In the genomic region with DNA sequence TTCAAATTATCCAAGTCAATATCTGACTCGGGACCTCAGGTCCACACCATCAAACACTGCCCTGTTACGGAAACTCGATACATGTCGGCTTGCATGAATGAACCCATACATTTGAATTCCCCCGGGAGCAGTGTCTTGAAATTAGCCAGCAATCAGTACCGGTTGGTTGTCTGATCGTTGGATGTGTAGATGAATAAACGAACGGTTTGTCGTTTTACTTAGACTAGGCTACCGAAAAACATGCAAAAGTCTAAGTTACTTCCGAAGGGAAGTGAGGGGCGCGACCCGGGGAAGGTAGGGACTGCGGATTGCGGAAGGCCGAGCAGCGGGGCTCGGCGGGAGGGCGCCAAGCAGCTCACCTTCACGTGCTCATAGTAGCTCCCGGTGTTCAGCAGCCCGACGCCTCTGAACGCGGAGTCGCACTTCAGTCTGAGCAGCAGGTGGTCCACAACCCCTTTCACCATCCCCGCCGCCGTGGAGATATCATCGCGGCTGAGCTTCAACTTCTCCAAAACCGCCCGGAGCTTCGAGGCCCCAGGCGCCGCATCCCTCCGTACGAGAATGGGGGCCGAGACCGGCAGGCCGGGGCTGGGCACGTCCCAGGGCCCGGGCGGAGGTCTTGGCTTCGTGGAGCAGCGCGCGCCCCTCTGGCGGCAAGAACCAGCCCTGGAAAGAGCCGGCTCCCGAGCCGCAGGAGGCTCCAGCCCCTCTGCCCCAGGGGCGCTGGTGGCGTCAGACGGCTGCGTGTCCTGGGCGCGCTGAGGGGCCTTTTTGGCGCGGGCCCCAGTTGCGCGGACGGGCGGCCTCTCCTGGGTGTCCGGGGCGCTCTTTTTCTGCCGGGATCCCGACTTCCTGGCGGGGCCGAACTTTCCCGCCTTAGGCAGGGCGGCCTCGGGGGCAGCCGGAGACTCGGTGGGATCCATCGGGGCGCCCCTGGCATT, we compare ENCODE assay signal across 9 cellular contexts. TPM values are rescaled to one million over a fixed set of nuclear protein-coding genes. Genes with fewer than 3 reads are reported as not detected.
DNase-seq lines count a peak whose midpoint lies in the region; ATAC-seq and TF ChIP-seq lines count a peak whose summit lies in the region.
"Had no signal": no experiment of that assay in that cellular context is flagged by ENCODE, and none has a peak within 500 bp of the region (broad histone marks: within the 10 kb centered on the region; RNA-seq: fewer than 3 reads in every experiment).

No MANE protein-coding gene starts in this region.

- H3K4me3 Mint-ChIP-seq in CD8-positive, alpha-beta T cell = peak overlapping the region; percentile 88
- H3K4me3 Mint-ChIP-seq in activated naive CD8-positive, alpha-beta T cell treated with anti-CD3 and anti-CD28 coated beads, Interleukin-2, amount 10 ng/mL, durations not matched to agents 7 days and 5 days = peak overlapping the region; percentile 97
- peak overlapping the region; percentile 33 for H3K4me3 Mint-ChIP-seq in progenitor cell of endocrine pancreas (ENCODE audit: low read depth)

- no peaks in the 10 kb centered on the region for H3K27me3 ChIP-seq in CD8-positive, alpha-beta T cell (ENCODE audit: insufficient read depth, low read length)
- H3K27me3 ChIP-seq in cardiac muscle cell = peaks cover 32% of the 10 kb centered on the region

- no peaks in the 10 kb centered on the region for H3K9me3 ChIP-seq in CD8-positive, alpha-beta T cell (ENCODE audit: low read length)
- no peaks in the 10 kb centered on the region for H3K9me3 ChIP-seq in cardiac muscle cell (ENCODE audit: low read depth)

- H3K27ac Mint-ChIP-seq in CD8-positive, alpha-beta T cell = peak overlapping the region; percentile 82
- peak overlapping the region; percentile 90 for H3K27ac Mint-ChIP-seq in activated naive CD8-positive, alpha-beta T cell treated with anti-CD3 and anti-CD28 coated beads, Interleukin-2, amount 10 ng/mL, durations not matched to agents 7 days and 5 days
- no peak overlapping the region for H3K27ac Mint-ChIP-seq in progenitor cell of endocrine pancreas

- peaks cover 8% of the 10 kb centered on the region for H3K36me3 Mint-ChIP-seq in CD8-positive, alpha-beta T cell
- peaks cover 21% of the 10 kb centered on the region for H3K36me3 Mint-ChIP-seq in activated naive CD8-positive, alpha-beta T cell treated with anti-CD3 and anti-CD28 coated beads, Interleukin-2, amount 10 ng/mL, durations not matched to agents 7 days and 5 days
- H3K36me3 Mint-ChIP-seq in progenitor cell of endocrine pancreas (ENCODE audit: insufficient read depth) = no peaks in the 10 kb centered on the region

- ATAC-seq in CD8-positive, alpha-beta T cell = peak; percentile 61
- ATAC-seq in GM19438 (IDR thresholded peaks at IDR 0.05; ENCODE audit: low read depth, unreplicated experiment) (peak; percentile 50), HG03571 (IDR thresholded peaks at IDR 0.05; ENCODE audit: unreplicated experiment) (peak; percentile 60)
- peak; percentile 65 for ATAC-seq in activated naive CD8-positive, alpha-beta T cell treated with anti-CD3 and anti-CD28 coated beads, Interleukin-2, amount 10 ng/mL, durations not matched to agents 7 days and 5 days (ENCODE audit: low read depth)

- peaks cover 22% of the 10 kb centered on the region for H3K4me1 ChIP-seq in CD8-positive, alpha-beta T cell (ENCODE audit: insufficient read depth, low read length)
- H3K4me1 ChIP-seq in cardiac muscle cell (ENCODE audit: low read depth) = no peaks in the 10 kb centered on the region

- peaks cover 28% of the 10 kb centered on the region for H3K4me1 Mint-ChIP-seq in CD8-positive, alpha-beta T cell (ENCODE audit: low read depth)
- H3K4me1 Mint-ChIP-seq in activated naive CD8-positive, alpha-beta T cell treated with anti-CD3 and anti-CD28 coated beads, Interleukin-2, amount 10 ng/mL, durations not matched to agents 7 days and 5 days = peaks cover 34% of the 10 kb centered on the region
- no peaks in the 10 kb centered on the region for H3K4me1 Mint-ChIP-seq in progenitor cell of endocrine pancreas (ENCODE audit: low read depth)

- TF ChIP-seq CTCF in CD8-positive, alpha-beta T cell (IDR thresholded peaks at IDR 0.05) = no peak
- TF ChIP-seq CTCF in cardiac muscle cell (IDR thresholded peaks at IDR 0.05; ENCODE audit: low read depth, low read length) (no peak), progenitor cell of endocrine pancreas (IDR thresholded peaks at IDR 0.05; ENCODE audit: unreplicated experiment) (no peak)

- H3K27ac ChIP-seq in CD8-positive, alpha-beta T cell (ENCODE audit: low read depth, low read length) = peak overlapping the region; percentile 64
- no peak overlapping the region for H3K27ac ChIP-seq in cardiac muscle cell
- H3K27ac ChIP-seq: SK-N-MC had no signal

- POLR2A ChIA-PET in CD8-positive, alpha-beta T cell (lab: Charles Lee) = interaction anchor here (0.7 to 3.8 kb wide), 5 partner anchors 11 to 69 kb away, joined by 3 to 54 read pairs (median 5); a partner anchor contains a TSS
- POLR2A ChIA-PET in activated naive CD8-positive, alpha-beta T cell treated with anti-CD3 and anti-CD28 coated beads, Interleukin-2, amount 10 ng/mL, durations not matched to agents 7 days and 5 days (lab: Charles Lee) = interaction anchor here (0.6 to 3.7 kb wide), 9 partner anchors 9 to 137 kb away, joined by 3 to 108 read pairs (median 7); a partner anchor contains a TSS

- CTCF ChIA-PET in CD8-positive, alpha-beta T cell (lab: Charles Lee) = interaction anchor here (0.6 to 1.1 kb wide), 6 partner anchors 9 to 65 kb away, joined by 3 to 4 read pairs (median 3); no protein-coding TSS in a partner anchor

- intact Hi-C loops in CD8-positive, alpha-beta T cell (cut with DNase I, micrococcal nuclease) = loop anchor here (1.0 to 10.0 kb wide), 3 partner anchors 10 to 1793 kb away; a partner anchor contains a TSS

- H3K36me3 ChIP-seq in CD8-positive, alpha-beta T cell (ENCODE audit: insufficient read depth, low read length) = no peaks in the 10 kb centered on the region
- H3K36me3 ChIP-seq in cardiac muscle cell = no peaks in the 10 kb centered on the region

- H3K4me3 ChIP-seq in CD8-positive, alpha-beta T cell (ENCODE audit: low read depth, low read length) = peak overlapping the region; percentile 67
- peak overlapping the region; percentile 16 for H3K4me3 ChIP-seq in cardiac muscle cell
- H3K4me3 ChIP-seq: SK-N-MC had no signal

- in situ Hi-C loops in SK-MEL-5 (cut with HindIII; ENCODE audit: low pct_unique_long_range_greater_than_20kb, low sequenced_read_pairs) = no loop called here

- H3K27me3 Mint-ChIP-seq in CD8-positive, alpha-beta T cell (ENCODE audit: low read depth) = no peaks in the 10 kb centered on the region
- no peaks in the 10 kb centered on the region for H3K27me3 Mint-ChIP-seq in activated naive CD8-positive, alpha-beta T cell treated with anti-CD3 and anti-CD28 coated beads, Interleukin-2, amount 10 ng/mL, durations not matched to agents 7 days and 5 days
- H3K27me3 Mint-ChIP-seq in progenitor cell of endocrine pancreas = peaks cover 15% of the 10 kb centered on the region

- H3K9me3 Mint-ChIP-seq in CD8-positive, alpha-beta T cell = no peaks in the 10 kb centered on the region
- H3K9me3 Mint-ChIP-seq in activated naive CD8-positive, alpha-beta T cell treated with anti-CD3 and anti-CD28 coated beads, Interleukin-2, amount 10 ng/mL, durations not matched to agents 7 days and 5 days = no peaks in the 10 kb centered on the region
- H3K9me3 Mint-ChIP-seq in progenitor cell of endocrine pancreas (ENCODE audit: low read depth) = no peaks in the 10 kb centered on the region

- peak in 6 of 7 experiments; percentile 18 to 68 (median 46) for DNase-seq in CD8-positive, alpha-beta T cell
- peak; percentile 13 for DNase-seq in SK-MEL-5 (ENCODE audit: low read depth, low spot score)
- DNase-seq in activated naive CD8-positive, alpha-beta T cell treated with anti-CD3 and anti-CD28 coated beads, Interleukin-2, amount 10 ng/mL, durations not matched to agents 7 days and 5 days = peak; percentile 71
- peak; percentile 22 to 59 for DNase-seq in cardiac muscle cell (ENCODE audit: low read depth in 1 of 2, low spot score in 1 of 2)
- DNase-seq in progenitor cell of endocrine pancreas (ENCODE audit: low spot score, unreplicated experiment) = peak; percentile 14
- no peak for DNase-seq in A172 (ENCODE audit: low spot score)

RNA-seq across cellular contexts. Expression of a gene that starts 0.7 kb away (rescaled TPM):
- total RNA-seq in CD8-positive, alpha-beta T cell = 10 to 100 TPM in 1 of 2 experiments, 1 to 10 TPM in 1; 8.9 to 10.9 TPM
- not detected in 2 replicates for total RNA-seq in SK-MEL-5 (2014; rRNA removed; shearing (Covaris generic))
- not detected in 2 replicates for polyA plus RNA-seq in SK-MEL-5 (2015; cell fraction: cytosol; rRNA removed)
- polyA plus RNA-seq in SK-MEL-5 (2015; cell fraction: nucleus; rRNA removed) = not detected in 2 replicates
- 10 to 100 TPM; 25.9 to 26.6 TPM for total RNA-seq in activated naive CD8-positive, alpha-beta T cell treated with anti-CD3 and anti-CD28 coated beads, Interleukin-2, amount 10 ng/mL, durations not matched to agents 7 days and 5 days
- total RNA-seq in cardiac muscle cell (0.07 TPM in 1 of 2 replicates, not detected in the other), progenitor cell of endocrine pancreas (0.24 and 0.31 TPM in 2 replicates)
- polyA plus RNA-seq in cardiac muscle cell = not detected in 2 replicates
- not detected in 2 replicates for total RNA-seq in A172 (2014; rRNA removed; shearing (Covaris generic))

RNA-seq across cellular contexts. Expression of a gene that starts 10.1 kb away (rescaled TPM):
- 10 to 100 TPM; 35.7 to 37.0 TPM for total RNA-seq in CD8-positive, alpha-beta T cell
- 22.6 and 26.3 TPM in 2 replicates for total RNA-seq in SK-MEL-5 (2014; rRNA removed; shearing (Covaris generic))
- 14.0 and 15.6 TPM in 2 replicates for polyA plus RNA-seq in SK-MEL-5 (2015; cell fraction: cytosol; rRNA removed)
- polyA plus RNA-seq in SK-MEL-5 (2015; cell fraction: nucleus; rRNA removed) = 42.1 and 53.4 TPM in 2 replicates
- 10 to 100 TPM; 65.4 to 70.4 TPM for total RNA-seq in activated naive CD8-positive, alpha-beta T cell treated with anti-CD3 and anti-CD28 coated beads, Interleukin-2, amount 10 ng/mL, durations not matched to agents 7 days and 5 days
- total RNA-seq in cardiac muscle cell (18.5 and 23.6 TPM in 2 replicates), progenitor cell of endocrine pancreas (20.5 and 27.5 TPM in 2 replicates)
- 19.6 and 25.3 TPM in 2 replicates for polyA plus RNA-seq in cardiac muscle cell
- 25.7 and 26.7 TPM in 2 replicates for total RNA-seq in A172 (2014; rRNA removed; shearing (Covaris generic))

RNA-seq across cellular contexts. Expression of a gene that starts 56.8 kb away (rescaled TPM):
- under 1 TPM; 0.73 to 0.81 TPM for total RNA-seq in CD8-positive, alpha-beta T cell
- total RNA-seq in SK-MEL-5 (2014; rRNA removed; shearing (Covaris generic)) = not detected in 2 replicates
- polyA plus RNA-seq in SK-MEL-5 (2015; cell fraction: cytosol; rRNA removed) = not detected in 2 replicates
- polyA plus RNA-seq in SK-MEL-5 (2015; cell fraction: nucleus; rRNA removed) = not detected in 2 replicates
- 1 to 10 TPM; 1.3 to 3.5 TPM for total RNA-seq in activated naive CD8-positive, alpha-beta T cell treated with anti-CD3 and anti-CD28 coated beads, Interleukin-2, amount 10 ng/mL, durations not matched to agents 7 days and 5 days
- total RNA-seq in cardiac muscle cell = not detected in 2 replicates
- polyA plus RNA-seq in cardiac muscle cell = not detected in 2 replicates
- not detected in 2 replicates for total RNA-seq in progenitor cell of endocrine pancreas
- total RNA-seq in A172 (2014; rRNA removed; shearing (Covaris generic)) = not detected in 2 replicates

Comparison
In these comparisons a context has a peak if more than half of its experiments do, and no peak if none do; other contexts are left out.
1. H3K4me3 Mint-ChIP-seq: peak in every context shown above with its lines; median percentile 97 in activated naive CD8-positive, alpha-beta T cell treated with anti-CD3 and anti-CD28 coated beads, Interleukin-2, amount 10 ng/mL, durations not matched to agents 7 days and 5 days; 88 in CD8-positive, alpha-beta T cell; 33 in progenitor cell of endocrine pancreas.